ENCODE assay signal across 23 cellular contexts in the genomic region with DNA sequence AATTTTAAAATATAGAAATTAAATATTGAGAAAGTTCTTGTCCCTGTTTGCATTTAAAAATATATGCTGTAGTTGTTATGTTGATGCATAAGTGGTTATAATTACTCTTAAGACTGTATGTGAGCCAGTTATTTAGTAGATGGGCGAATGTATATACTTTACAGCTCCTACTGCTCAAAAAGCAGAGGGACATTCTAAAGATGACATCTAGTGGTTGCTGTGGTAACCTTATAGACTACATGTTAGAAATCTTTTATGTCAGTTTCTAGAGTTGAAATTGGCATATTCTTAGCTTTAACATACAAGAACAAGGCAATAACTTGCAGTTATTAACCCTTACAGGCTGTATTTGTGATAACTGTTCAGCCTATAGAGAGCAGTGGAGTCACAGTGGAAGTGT.
DNase-seq lines count a peak whose midpoint lies in the region; ATAC-seq, FAIRE-seq and TF ChIP-seq lines count a peak whose summit lies in the region.
"Had no signal": no experiment of that assay in that cellular context is flagged by ENCODE, and none has a peak within 500 bp of the region (broad histone marks: within the 10 kb centered on the region; RNA-seq: fewer than 3 reads in every experiment).

No MANE protein-coding gene starts in this region.

- H3K36me3 Mint-ChIP-seq in natural killer cell treated with Interleukin-12 subunit alpha and Interleukin-12 subunit beta and Interleukin-15 and Interleukin-18, amount 100 ng/mL, for 72 hours, result no peaks in the 10 kb centered on the region
- H3K36me3 Mint-ChIP-seq: CD8-positive, alpha-beta T cell had no signal

- H3K4me2 ChIP-seq in SK-N-SH, result no peak overlapping the region

- H4K20me1 ChIP-seq in SK-N-SH (ENCODE audit: insufficient read depth), result no peaks in the 10 kb centered on the region

- POLR2A ChIA-PET in SK-N-SH (lab: Yijun Ruan, JAX), result interaction anchor here (0.6 kb wide), 1 partner anchor 221 kb away, joined by 4 read pairs; no protein-coding TSS in a partner anchor

- no peaks in the 10 kb centered on the region for H3K9me3 Mint-ChIP-seq in natural killer cell treated with Interleukin-12 subunit alpha and Interleukin-12 subunit beta and Interleukin-15 and Interleukin-18, amount 100 ng/mL, for 72 hours
- H3K9me3 Mint-ChIP-seq: CD8-positive, alpha-beta T cell; T-helper 2 cell treated with Interferon-gamma antibody and Interleukin-4, amounts not matched to agents 5 μg/mL and 100 μg/mL, for 36 hours had no signal

- no peak overlapping the region for H3K4me3 ChIP-seq in SK-N-SH (ENCODE audit: low read depth in 2 of 2, low read length in 1 of 2)
- H3K4me3 ChIP-seq in bronchial epithelial cell (ENCODE audit: low read depth, low read length), result no peak overlapping the region
- H3K4me3 ChIP-seq: upper lobe of left lung had no signal

- TF ChIP-seq CTCF in SK-N-SH (IDR thresholded peaks at IDR 0.05) (no peak; the same call in 1 of the 2 replicates), bronchial epithelial cell (IDR thresholded peaks at IDR 0.05; ENCODE audit: insufficient read depth, low read length, severe bottlenecking) (no peak)

- H3K9me2 ChIP-seq in SK-N-SH, result no peaks in the 10 kb centered on the region

- 43% methylated on average over 1 of the region's 1 CpG for WGBS in SK-N-SH (ENCODE audit: low lambda C conversion rate)

- no peaks in the 10 kb centered on the region for H3K79me2 ChIP-seq in SK-N-SH (ENCODE audit: insufficient read depth)

- no peaks in the 10 kb centered on the region for H3K4me1 Mint-ChIP-seq in natural killer cell treated with Interleukin-12 subunit alpha and Interleukin-12 subunit beta and Interleukin-15 and Interleukin-18, amount 100 ng/mL, for 72 hours (ENCODE audit: low read depth in 2 of 2)
- H3K4me1 Mint-ChIP-seq: central memory CD8-positive, alpha-beta T cell had no signal

- no peak for ATAC-seq in SK-N-SH treated with all-trans-retinoic acid at 6 μM for 48 hours
- no peak for ATAC-seq in natural killer cell treated with Interleukin-12 subunit alpha and Interleukin-12 subunit beta and Interleukin-15 and Interleukin-18, amount 100 ng/mL, for 72 hours
- ATAC-seq in HG03280 (IDR thresholded peaks at IDR 0.05; ENCODE audit: unreplicated experiment), result no peak
- ATAC-seq in GM21576 (IDR thresholded peaks at IDR 0.05; ENCODE audit: unreplicated experiment), result no peak
- ATAC-seq: activated CD4-positive, CD25-positive, alpha-beta regulatory T cell treated with anti-CD3 and anti-CD28 coated beads, Interleukin-2, amount 50 U/mL, for 24 hours; CD8-positive, alpha-beta T cell; right cardiac atrium had no signal

- no peak overlapping the region for H3K9ac ChIP-seq in SK-N-SH

- no peak overlapping the region for H3K27ac Mint-ChIP-seq in natural killer cell treated with Interleukin-12 subunit alpha and Interleukin-12 subunit beta and Interleukin-15 and Interleukin-18, amount 100 ng/mL, for 72 hours
- H3K27ac Mint-ChIP-seq: CD8-positive, alpha-beta T cell; T-helper 2 cell treated with Interferon-gamma antibody and Interleukin-4, amounts not matched to agents 5 μg/mL and 100 μg/mL, for 36 hours had no signal

- DNase-seq in SK-N-SH, result no peak
- peak; percentile 8 for DNase-seq in NCI-H526 treated with DMSO at 0.1 percent for 48 hours (lab: John Stamatoyannopoulos, UW)
- DNase-seq in bronchial epithelial cell (ENCODE audit: low read depth), result no peak
- DNase-seq in activated CD4-positive, CD25-positive, alpha-beta regulatory T cell treated with anti-CD3 and anti-CD28 coated beads, Interleukin-2, amount 50 U/mL, for 72 hours, result no peak
- no peak for DNase-seq in natural killer cell treated with Interleukin-12 subunit alpha and Interleukin-12 subunit beta and Interleukin-15 and Interleukin-18, amount 100 ng/mL, for 72 hours (ENCODE audit: low spot score)
- DNase-seq: activated effector memory CD4-positive, alpha-beta T cell treated with Interleukin-2 at 50 U/mL for 16 hours; CD8-positive, alpha-beta T cell; effector CD8-positive, alpha-beta T cell; HCEC 1CT; IMR-90; MV-4-11; NCI-H2107; right cardiac atrium; SHP77 treated with DMSO at 0.1 percent for 48 hours; stimulated activated naive CD4-positive, alpha-beta T cell treated with Interleukin-2 at 50 U/mL for 16 hours; upper lobe of left lung had no signal

- no peak overlapping the region for H3K4me3 Mint-ChIP-seq in natural killer cell treated with Interleukin-12 subunit alpha and Interleukin-12 subunit beta and Interleukin-15 and Interleukin-18, amount 100 ng/mL, for 72 hours
- H3K4me3 Mint-ChIP-seq: CD8-positive, alpha-beta T cell; central memory CD8-positive, alpha-beta T cell; T-helper 2 cell treated with Interferon-gamma antibody and Interleukin-4, amounts not matched to agents 5 μg/mL and 100 μg/mL, for 36 hours had no signal

- TF ChIP-seq EP300 in SK-N-SH (IDR thresholded peaks at IDR 0.05; ENCODE audit: borderline replicate concordance in 1 of 2, low read depth in 1 of 2, low read length in 1 of 2), result no peak

- H3K27me3 ChIP-seq in SK-N-SH (ENCODE audit: insufficient read depth) (no peaks in the 10 kb centered on the region), bronchial epithelial cell (ENCODE audit: control insufficient read depth, insufficient read depth, low read length) (no peaks in the 10 kb centered on the region)
- H3K27me3 ChIP-seq: upper lobe of left lung had no signal

- TF ChIP-seq RAD21 in SK-N-SH (IDR thresholded peaks at IDR 0.05; ENCODE audit: low read length), result peak; percentile 48

- no peaks in the 10 kb centered on the region for H3F3A ChIP-seq in SK-N-SH (replicated peaks; ENCODE audit: insufficient read depth)

- H3K4me1 ChIP-seq in SK-N-SH (ENCODE audit: control insufficient read depth in 1 of 2, insufficient read depth in 2 of 2, low read depth in 1 of 2, low read length in 1 of 2), result no peaks in the 10 kb centered on the region
- H3K4me1 ChIP-seq: upper lobe of left lung had no signal

- FAIRE-seq in bronchial epithelial cell (lab: Jason Lieb, UNC), result peak; percentile 28
- FAIRE-seq: GM19239 had no signal

- H3K27me3 Mint-ChIP-seq in natural killer cell treated with Interleukin-12 subunit alpha and Interleukin-12 subunit beta and Interleukin-15 and Interleukin-18, amount 100 ng/mL, for 72 hours, result peaks cover 7 to 10% of the 10 kb centered on the region in 2 donors
- H3K27me3 Mint-ChIP-seq: central memory CD8-positive, alpha-beta T cell had no signal

- no peak overlapping the region for H2AFZ ChIP-seq in SK-N-SH (ENCODE audit: low read depth)

- H3K9me3 ChIP-seq in SK-N-SH, result no peaks in the 10 kb centered on the region
- H3K9me3 ChIP-seq: upper lobe of left lung had no signal

- no peaks in the 10 kb centered on the region for H3K36me3 ChIP-seq in SK-N-SH (replicated peaks in 1 of 2; ENCODE audit: control insufficient read depth in 1 of 2, insufficient read depth in 2 of 2, low read length in 1 of 2)
- no peaks in the 10 kb centered on the region for H3K36me3 ChIP-seq in bronchial epithelial cell (ENCODE audit: control insufficient read depth, insufficient read depth, low read length)
- H3K36me3 ChIP-seq: upper lobe of left lung had no signal

- CTCF ChIA-PET in SK-N-SH (lab: Yijun Ruan, JAX), result interaction anchor here (0.7 to 2.4 kb wide), 7 partner anchors 9 to 580 kb away, joined by 3 to 9 read pairs (median 5); no protein-coding TSS in a partner anchor

- H3K27ac ChIP-seq in SK-N-SH (ENCODE audit: low read depth in 2 of 2, low read length in 1 of 2), result no peak overlapping the region
- H3K27ac ChIP-seq: upper lobe of left lung had no signal

TF ChIP-seq in SK-N-SH, 30 proteins besides CTCF, POLR2A, EP300 and RAD21:
- TF ChIP-seq, protein P1, sequence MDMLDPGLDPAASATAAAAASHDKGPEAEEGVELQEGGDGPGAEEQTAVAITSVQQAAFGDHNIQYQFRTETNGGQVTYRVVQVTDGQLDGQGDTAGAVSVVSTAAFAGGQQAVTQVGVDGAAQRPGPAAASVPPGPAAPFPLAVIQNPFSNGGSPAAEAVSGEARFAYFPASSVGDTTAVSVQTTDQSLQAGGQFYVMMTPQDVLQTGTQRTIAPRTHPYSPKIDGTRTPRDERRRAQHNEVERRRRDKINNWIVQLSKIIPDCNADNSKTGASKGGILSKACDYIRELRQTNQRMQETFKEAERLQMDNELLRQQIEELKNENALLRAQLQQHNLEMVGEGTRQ (IDR thresholded peaks at IDR 0.05; ENCODE audit: borderline replicate concordance, low read depth, low read length), result no peak
- no peak for TF ChIP-seq SIN3A (IDR thresholded peaks at IDR 0.05; ENCODE audit: borderline replicate concordance, low read depth, low read length)

TF ChIP-seq in SK-N-SH treated with all-trans-retinoic acid at 6 μM for 48 hours, 23 proteins besides CTCF, POLR2A, EP300 and RAD21:
- no peak for TF ChIP-seq RARB (CRISPR knock-in tag; IDR thresholded peaks at IDR 0.05)
- no peak for TF ChIP-seq ZFP3 (CRISPR knock-in tag; IDR thresholded peaks at IDR 0.05)
